9 cellular contexts compared by ENCODE assay signal in genomic region chr22:36371920-36372319, GRCh38. TPM values are rescaled to one million over a fixed set of nuclear protein-coding genes. Genes with fewer than 3 reads are reported as not detected.
DNase-seq lines count a peak whose midpoint lies in the region; ATAC-seq, FAIRE-seq and TF ChIP-seq lines count a peak whose summit lies in the region.
"Had no signal": no experiment of that assay in that cellular context is flagged by ENCODE, and none has a peak within 500 bp of the region (broad histone marks: within the 10 kb centered on the region; RNA-seq: fewer than 3 reads in every experiment).

No MANE protein-coding gene starts in this region.

- no peak overlapping the region for H3K56ac ChIP-seq in H1 (replicated peaks; ENCODE audit: insufficient read length, low read depth, low read length)

- peaks cover 18% of the 10 kb centered on the region for H3K79me1 ChIP-seq in H1 (ENCODE audit: low read depth, low read length)

- peaks cover 89% of the 10 kb centered on the region for H3K4me1 Mint-ChIP-seq in CD8-positive, alpha-beta T cell (ENCODE audit: low read depth)

- no peak overlapping the region for H2BK5ac ChIP-seq in H1 (ENCODE audit: low read depth, low read length)

- H3K23ac ChIP-seq in H1 (ENCODE audit: insufficient read length) = no peak overlapping the region

- intact Hi-C loops in CD8-positive, alpha-beta T cell (cut with DNase I, micrococcal nuclease) = loop anchor here in 1 of 2 experiments (2.0 kb wide), 1 partner anchor 15 kb away; no protein-coding TSS in a partner anchor

- no peak overlapping the region for H3K18ac ChIP-seq in H1 (ENCODE audit: extremely low read depth, low read length)

- H3K9ac ChIP-seq in H1 (replicated peaks in 1 of 4; ENCODE audit: extremely low read depth in 1 of 4, low read depth in 3 of 4, low read length in 3 of 4) = no peak overlapping the region
- no peak overlapping the region for H3K9ac ChIP-seq in rectal smooth muscle tissue (ENCODE audit: low read length)

- H4K20me1 ChIP-seq in H1 (replicated peaks in 1 of 2; ENCODE audit: control insufficient read depth in 1 of 2, insufficient read depth in 2 of 2, low read length in 2 of 2) = peaks cover 11 to 25% of the 10 kb centered on the region in 2 experiments

- peaks cover 16 to 97% of the 10 kb centered on the region in 2 experiments for H3K79me2 ChIP-seq in H1 (ENCODE audit: control insufficient read depth in 1 of 2, insufficient read depth in 2 of 2, low read length in 2 of 2)

- no peak overlapping the region for H3K4me2 ChIP-seq in H1 (ENCODE audit: insufficient read depth in 1 of 2, low read depth in 2 of 2, low read length in 2 of 2)

- H4K91ac ChIP-seq in H1 (replicated peaks; ENCODE audit: insufficient read length, low read length) = no peak overlapping the region

- H3K4me1 ChIP-seq in CD8-positive, alpha-beta T cell (ENCODE audit: insufficient read depth, low read length) = peaks cover 99% of the 10 kb centered on the region
- peaks cover 29 to 50% (median 39%) of the 10 kb centered on the region in 4 experiments for H3K4me1 ChIP-seq in H1 (replicated peaks in 1 of 4; ENCODE audit: control insufficient read depth in 3 of 4, insufficient read depth in 4 of 4, low read length in 3 of 4)
- H3K4me1 ChIP-seq in rectal smooth muscle tissue (ENCODE audit: control insufficient read depth, insufficient read depth, low read length) = peaks cover 75% of the 10 kb centered on the region

- peaks cover 6% of the 10 kb centered on the region for H3K36me3 ChIP-seq in CD8-positive, alpha-beta T cell (ENCODE audit: insufficient read depth, low read length)
- H3K36me3 ChIP-seq in H1 (ENCODE audit: control insufficient read depth in 2 of 4, insufficient read depth in 4 of 4, low read length in 3 of 4) = no peaks in the 10 kb centered on the region
- H3K36me3 ChIP-seq in rectal smooth muscle tissue (ENCODE audit: control insufficient read depth, insufficient read depth, low read length) = no peaks in the 10 kb centered on the region

- H3K27me3 Mint-ChIP-seq in CD8-positive, alpha-beta T cell (ENCODE audit: low read depth) = no peaks in the 10 kb centered on the region

- TF ChIP-seq EP300 in H1 (IDR thresholded peaks at IDR 0.05; ENCODE audit: borderline replicate concordance in 1 of 2, low read depth in 2 of 2, low read length in 2 of 2) = no peak

- DNase-seq in CD8-positive, alpha-beta T cell = peak in 1 of 7 experiments; percentile 22
- DNase-seq in RWPE1 (ENCODE audit: low spot score) (no peak), H1 (ENCODE audit: low read depth in 1 of 2, low spot score in 2 of 2) (no peak), middle frontal gyrus (ENCODE audit: extremely low spot score, low spot score) (no peak), AG08396 (ENCODE audit: low spot score) (no peak), H4 (ENCODE audit: low spot score) (no peak), NCI-H774 (lab: John Stamatoyannopoulos, UW) (no peak)
- DNase-seq: activated CD4-positive, alpha-beta T cell treated with anti-CD3 and anti-CD28 coated beads for 4 hours had no signal

- TF ChIP-seq POLR2A in H1 (IDR thresholded peaks at IDR 0.05; ENCODE audit: control extremely low read depth in 1 of 2, low read depth in 2 of 2, low read length in 2 of 2) = no peak

- H2BK15ac ChIP-seq in H1 (ENCODE audit: low read length) = no peak overlapping the region

- peak overlapping the region; percentile 95 for H3K27ac Mint-ChIP-seq in CD8-positive, alpha-beta T cell

- H3K27me3 ChIP-seq in CD8-positive, alpha-beta T cell (ENCODE audit: insufficient read depth, low read length) = no peaks in the 10 kb centered on the region
- H3K27me3 ChIP-seq in H1 (replicated peaks in 1 of 4; ENCODE audit: control insufficient read depth in 3 of 4, extremely low read depth in 1 of 4, insufficient read depth in 3 of 4, low read length in 3 of 4) (no peaks in the 10 kb centered on the region), rectal smooth muscle tissue (ENCODE audit: control insufficient read depth, insufficient read depth, low read length) (no peaks in the 10 kb centered on the region)

- peak overlapping the region; percentile 82 for H3K4me3 Mint-ChIP-seq in CD8-positive, alpha-beta T cell

- no peaks in the 10 kb centered on the region for H3K9me3 Mint-ChIP-seq in CD8-positive, alpha-beta T cell

- FAIRE-seq in H1 (lab: Jason Lieb, UNC) = no peak

- peak overlapping the region; percentile 40 for H3K4me3 ChIP-seq in CD8-positive, alpha-beta T cell (ENCODE audit: low read depth, low read length)
- H3K4me3 ChIP-seq in H1 (ENCODE audit: extremely low read depth in 1 of 4, insufficient read depth in 2 of 4, low read depth in 3 of 4, low read length in 4 of 4) (no peak overlapping the region), rectal smooth muscle tissue (ENCODE audit: low read length) (no peak overlapping the region)

- peaks cover 62% of the 10 kb centered on the region for H3K36me3 Mint-ChIP-seq in CD8-positive, alpha-beta T cell

- H2BK12ac ChIP-seq in H1 (ENCODE audit: low read depth, low read length) = 0 out of 2 replicates have a peak overlapping the region, but pooled peaks have one; percentile 39

- H4K8ac ChIP-seq in H1 (ENCODE audit: extremely low read depth, insufficient read depth, low read length) = no peak overlapping the region

- H4K5ac ChIP-seq in H1 (ENCODE audit: insufficient read length, low read depth, low read length) = no peak overlapping the region

- H2AK5ac ChIP-seq in H1 (ENCODE audit: low read depth, low read length) = no peak overlapping the region

- CTCF ChIA-PET in CD8-positive, alpha-beta T cell (lab: Charles Lee) = interaction anchor here (0.9 to 3.8 kb wide), 6 partner anchors 13 to 83 kb away, joined by 3 to 21 read pairs (median 6); no protein-coding TSS in a partner anchor
- CTCF ChIA-PET in RWPE1 (lab: Yijun Ruan, JAX) (no interaction called here), H1 (lab: Charles Lee; ENCODE audit: partially characterized antibody) (interaction anchor here (0.9 to 1.7 kb wide), 3 partner anchors 37 to 71 kb away, joined by 3 to 8 read pairs (median 3); no protein-coding TSS in a partner anchor)

- H3K9me3 ChIP-seq in CD8-positive, alpha-beta T cell (ENCODE audit: low read length) = no peaks in the 10 kb centered on the region
- H3K9me3 ChIP-seq in H1 (ENCODE audit: insufficient read depth in 2 of 2, low read depth in 1 of 2, low read length in 1 of 2) = no peaks in the 10 kb centered on the region

- POLR2A ChIA-PET in CD8-positive, alpha-beta T cell (lab: Charles Lee) = interaction anchor here (0.7 to 8.0 kb wide), 9 partner anchors 8 to 43 kb away, joined by 3 to 78 read pairs (median 4); partner anchors contain the start of gene MYH9
- POLR2A ChIA-PET in RWPE1 (lab: Yijun Ruan, JAX; ENCODE audit: low non-redundant PET) = no interaction called here
- POLR2A ChIA-PET in H1 (lab: Charles Lee; ENCODE audit: partially characterized antibody) = interaction anchor here (1.4 to 19.2 kb wide), 4 partner anchors 6 to 45 kb away, joined by 3 to 263 read pairs (median 133); partner anchors contain the start of gene MYH9

- no peak for TF ChIP-seq CTCF in CD8-positive, alpha-beta T cell (IDR thresholded peaks at IDR 0.05)
- TF ChIP-seq CTCF in RWPE1 (conservative IDR thresholded peaks at IDR 0.05; ENCODE audit: low read depth) (no peak), H1 (IDR thresholded peaks at IDR 0.05; ENCODE audit: control extremely low read depth in 1 of 3, insufficient read depth in 1 of 3, low read depth in 1 of 3, low read length in 3 of 3) (no peak)

- no peak for TF ChIP-seq RAD21 in H1 (IDR thresholded peaks at IDR 0.05 in 1 of 2, conservative IDR thresholded peaks at IDR 0.05 in 1 of 2; ENCODE audit: low read depth in 2 of 2, low read length in 2 of 2)

- no peak overlapping the region for H2AFZ ChIP-seq in H1 (ENCODE audit: low read length)

- no peaks in the 10 kb centered on the region for H3K23me2 ChIP-seq in H1 (ENCODE audit: low read depth, low read length)

- no peak overlapping the region for H3K14ac ChIP-seq in H1 (ENCODE audit: insufficient read length)

- peak overlapping the region; percentile 19 for H3K27ac ChIP-seq in CD8-positive, alpha-beta T cell (ENCODE audit: low read depth, low read length)
- H3K27ac ChIP-seq in RWPE1 = peak overlapping the region; percentile 92
- no peak overlapping the region for H3K27ac ChIP-seq in H1 (ENCODE audit: low read depth, low read length)
- H3K27ac ChIP-seq in rectal smooth muscle tissue (ENCODE audit: low read depth, low read length) = peak overlapping the region; percentile 94

- no peak overlapping the region for H2BK20ac ChIP-seq in H1 (ENCODE audit: low read length)

- no peak overlapping the region for H3K4ac ChIP-seq in H1 (replicated peaks; ENCODE audit: insufficient read length, low read depth, low read length)

- ATAC-seq in CD8-positive, alpha-beta T cell = no peak

- no peak overlapping the region for H2BK120ac ChIP-seq in H1 (replicated peaks; ENCODE audit: low read depth, low read length)

- WGBS in H1 (ENCODE audit: extremely low coverage in 1 of 2, insufficient coverage in 1 of 2, insufficient read length in 1 of 2, insufficient replicate concordance in 2 of 2, low coverage in 1 of 2, low lambda C conversion rate in 2 of 2, missing lambda C conversion rate in 1 of 2), 2 experiments = 90% methylated on average over 2 of the region's 2 CpGs; no CpG with 5 or more reads in 1 of the 2 experiments

TF ChIP-seq in H1, 55 proteins besides CTCF, POLR2A, EP300 and RAD21 (continues in another document):
- TF ChIP-seq YY1 (IDR thresholded peaks at IDR 0.05; ENCODE audit: low read depth, low read length) = no peak
- TF ChIP-seq CHD1 (IDR thresholded peaks at IDR 0.05; ENCODE audit: low read depth, low read length) = no peak
- TF ChIP-seq EZH2 (IDR thresholded peaks at IDR 0.05; ENCODE audit: low read depth, low read length, severe bottlenecking) = no peak
- TF ChIP-seq FOSL1 (IDR thresholded peaks at IDR 0.05; ENCODE audit: insufficient read depth, low read depth, low read length) = no peak
- TF ChIP-seq PHF8 (conservative IDR thresholded peaks at IDR 0.05; ENCODE audit: low read depth, low read length) = no peak
- TF ChIP-seq SRF (IDR thresholded peaks at IDR 0.05; ENCODE audit: low read depth, low read length) = no peak
- TF ChIP-seq SIRT6 (IDR thresholded peaks at IDR 0.05; ENCODE audit: low read length) = no peak
- TF ChIP-seq EGR1 (IDR thresholded peaks at IDR 0.05; ENCODE audit: borderline replicate concordance, low read depth, low read length) = no peak
- no peak for TF ChIP-seq MAFK (IDR thresholded peaks at IDR 0.05; ENCODE audit: low read depth, low read length)

RNA-seq across cellular contexts. Expression of gene MYH9, which starts 15.8 kb away (rescaled TPM):
- total RNA-seq in CD8-positive, alpha-beta T cell = 100 to 1,000 TPM; 703 to 757 TPM
- total RNA-seq in H1 (2021; fragmentation: NEBNext Ultra II Directional; extraction: Animal tissue kit (Norgen Biotek cat#: 25700)) = 295 and 322 TPM in 2 replicates
- polyA plus RNA-seq in H1 (2011; rRNA removed) = 24.9 and 37.2 TPM in 2 replicates
- polyA plus RNA-seq in H1 (2011; cell fraction: cytosol; rRNA removed) = 53.6 TPM
- polyA plus RNA-seq in H1 (2011; cell fraction: nucleus; rRNA removed) = 110 TPM
- 140 to 212 TPM (median 199 TPM) in 4 replicates for polyA plus RNA-seq in H1 (2012, experiment 1 of 2)
- polyA plus RNA-seq in H1 (2012, experiment 2 of 2) = 59.9 TPM
- 89.1 TPM for polyA plus RNA-seq in H1 (2013, experiment 1 of 2)
- 76.1 TPM for polyA plus RNA-seq in H1 (2013, experiment 2 of 2)
- 273 and 366 TPM in 2 replicates for polyA minus RNA-seq in H1 (2011; rRNA and poly(A)+ RNA removed)
- 92.9 TPM for polyA minus RNA-seq in H1 (2011; cell fraction: cytosol; rRNA and poly(A)+ RNA removed)
- polyA minus RNA-seq in H1 (2011; cell fraction: nucleus; rRNA and poly(A)+ RNA removed) = 95.2 TPM
- 57.5 and 82.9 TPM in 2 replicates for total RNA-seq in H4 (2014; rRNA removed; shearing (Covaris generic))
